ENCODE assay signal across 24 cellular contexts in the genomic region with DNA sequence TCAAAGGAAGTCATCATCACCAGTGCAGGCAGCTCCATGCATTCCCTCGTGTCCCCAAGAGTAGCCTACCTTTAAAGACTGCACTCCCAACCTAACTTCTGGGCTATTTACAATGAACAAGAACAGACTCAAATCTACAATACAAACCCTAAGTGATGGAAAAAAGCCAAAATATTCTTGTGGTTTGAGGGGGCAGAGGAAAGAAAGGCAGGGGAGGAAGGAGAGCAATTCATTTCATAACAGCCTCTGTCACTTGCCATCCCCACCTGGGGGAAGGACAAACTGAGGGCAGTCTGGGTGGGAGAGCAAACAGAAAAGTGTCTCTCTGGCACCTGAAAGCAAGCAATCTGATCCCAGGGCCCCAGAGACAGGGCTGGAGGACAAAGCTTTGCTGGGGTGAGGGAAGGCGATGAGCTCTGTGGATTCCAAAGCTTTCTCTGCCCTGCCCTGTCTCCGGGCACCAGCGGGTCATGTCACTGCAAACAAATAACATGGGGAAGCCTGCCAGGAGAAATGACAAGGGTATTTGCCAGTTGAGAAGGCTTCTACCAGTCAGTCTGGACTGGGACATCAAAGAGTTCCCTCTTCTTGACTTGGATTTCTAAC.
DNase-seq lines count a peak whose midpoint lies in the region; ATAC-seq, FAIRE-seq and TF ChIP-seq lines count a peak whose summit lies in the region.
"Had no signal": no experiment of that assay in that cellular context is flagged by ENCODE, and none has a peak within 500 bp of the region (broad histone marks: within the 10 kb centered on the region; RNA-seq: fewer than 3 reads in every experiment).

No MANE protein-coding gene starts in this region.

- TF ChIP-seq CTCF in left ventricle myocardium inferior (IDR thresholded peaks at IDR 0.05; ENCODE audit: borderline replicate concordance) (no peak), pancreas (IDR thresholded peaks at IDR 0.05) (no peak), foreskin keratinocyte (conservative IDR thresholded peaks at IDR 0.05) (no peak)

- H3K9me3 ChIP-seq in left ventricle myocardium inferior (replicated peaks) = peaks cover 17% of the 10 kb centered on the region
- no peaks in the 10 kb centered on the region for H3K9me3 ChIP-seq in pancreas
- H3K9me3 ChIP-seq: testis had no signal

- no peak for FAIRE-seq in pancreas (lab: Jason Lieb, UNC)
- FAIRE-seq: GM12878, TTC549 had no signal

- H3K4me1 ChIP-seq in left ventricle myocardium inferior (peaks cover 44% of the 10 kb centered on the region), pancreas (no peaks in the 10 kb centered on the region), foreskin keratinocyte (no peaks in the 10 kb centered on the region)

- no peaks in the 10 kb centered on the region for H3K27me3 ChIP-seq in left ventricle myocardium inferior (ENCODE audit: low read depth)
- H3K27me3 ChIP-seq in pancreas = no peaks in the 10 kb centered on the region
- no peaks in the 10 kb centered on the region for H3K27me3 ChIP-seq in foreskin keratinocyte
- H3K27me3 ChIP-seq: testis had no signal

- ATAC-seq in pancreas = no peak
- ATAC-seq in foreskin keratinocyte = no peak
- ATAC-seq: GM12878; naive thymus-derived CD4-positive, alpha-beta T cell; sciatic nerve had no signal

- DNase-seq in DMS53 (lab: John Stamatoyannopoulos, UW) (peak; percentile 36), DMS53 treated with DMSO at 0.1 percent for 48 hours (lab: John Stamatoyannopoulos, UW; ENCODE audit: unreplicated experiment) (no peak), OCI-M1 (lab: John Stamatoyannopoulos, UW) (peak; percentile 34), left ventricle myocardium inferior (no peak), renal cortical epithelial cell (ENCODE audit: low read depth) (peak; percentile 25), pancreas (no peak), mesenteric fat pad (ENCODE audit: low spot score) (no peak), foreskin keratinocyte (no peak)
- DNase-seq: activated CD4-positive, alpha-beta T cell treated with anti-CD3 and anti-CD28 coated beads, Interleukin-2, amount 50 U/mL, for 1 hour; activated T-cell treated with anti-CD3 and anti-CD28 coated beads, Interleukin-2, amount 50 U/mL, for 24 hours; CD8-positive, alpha-beta memory T cell; central memory CD4-positive, alpha-beta T cell; effector memory CD4-positive, alpha-beta T cell; HCEC 1CT; naive thymus-derived CD4-positive, alpha-beta T cell; NCI-H1105 treated with DMSO at 0.1 percent for 48 hours; NCI-H226; stimulated activated CD4-positive, alpha-beta T cell treated with anti-CD3 and anti-CD28 coated beads, Interleukin-4, amount 100 ng/mL, for 24 hours; testis had no signal

- peak overlapping the region; percentile 79 for H3K27ac ChIP-seq in left ventricle myocardium inferior (replicated peaks)
- H3K27ac ChIP-seq in pancreas = no peak overlapping the region
- no peak overlapping the region for H3K27ac ChIP-seq in foreskin keratinocyte
- H3K27ac ChIP-seq: 22Rv1, SK-N-MC, testis had no signal

- H3K36me3 ChIP-seq in left ventricle myocardium inferior = no peaks in the 10 kb centered on the region
- no peaks in the 10 kb centered on the region for H3K36me3 ChIP-seq in pancreas

- intact Hi-C loops in left ventricle myocardium inferior (cut with micrococcal nuclease) = no loop called here
- intact Hi-C loops in pancreas (cut with DNase I) = no loop called here

- WGBS in pancreas, 2 donors = 51 to 59% methylated on average over 4 of the region's 4 CpGs

- H3K4me3 ChIP-seq in left ventricle myocardium inferior (no peak overlapping the region), pancreas (no peak overlapping the region)
- H3K4me3 ChIP-seq: GM12878, SK-N-MC, testis had no signal

Comparison
In these comparisons a context has a peak if more than half of its experiments do, and no peak if none do; other contexts are left out.
1. DNase-seq: peak in DMS53 (single experiment), OCI-M1 (single experiment) and renal cortical epithelial cell (single experiment); none in DMS53 treated with DMSO at 0.1 percent for 48 hours (single experiment), left ventricle myocardium inferior (single experiment), pancreas (0 of 6), mesenteric fat pad (single experiment) and foreskin keratinocyte (0 of 2).